In genomic region chr3:59522550-59522949, GRCh38 we compare ENCODE assay signal across 19 cellular contexts.
DNase-seq lines count a peak whose midpoint lies in the region; ATAC-seq and TF ChIP-seq lines count a peak whose summit lies in the region.
"Had no signal": no experiment of that assay in that cellular context is flagged by ENCODE, and none has a peak within 500 bp of the region (broad histone marks: within the 10 kb centered on the region; RNA-seq: fewer than 3 reads in every experiment).

No MANE protein-coding gene starts in this region.

- ATAC-seq in IMR-90 (ENCODE audit: low read depth) (no peak), PC-3 (no peak), left lung (peak; percentile 72)
- ATAC-seq: A549; CD8-positive, alpha-beta T cell had no signal

- peak overlapping the region; percentile 41; the same call in 1 of the 3 replicates for H2BK15ac ChIP-seq in IMR-90 (ENCODE audit: low read depth, low read length)

- no peak for DNase-seq in IMR-90
- DNase-seq in PC-3, result peak; percentile 10
- no peak for DNase-seq in left lung
- peak; percentile 26 for DNase-seq in renal cortical epithelial cell (ENCODE audit: low read depth)
- DNase-seq in prostate gland (ENCODE audit: low spot score), result no peak
- no peak for DNase-seq in activated CD8-positive, alpha-beta memory T cell treated with anti-CD3 and anti-CD28 coated beads, Interleukin-2, amount 50 U/mL, for 4 hours
- no peak for DNase-seq in NCI-H526 (lab: John Stamatoyannopoulos, UW)
- no peak for DNase-seq in erythroblast (lab: John Stamatoyannopoulos, UW)
- DNase-seq: AML-193; Caco-2; Calu3; CD4-positive, alpha-beta T cell; CD8-positive, alpha-beta T cell; DMS79 treated with DMSO at 0.1 percent for 48 hours; GF-D8 had no signal

- dilution Hi-C loops in IMR-90 (cut with HindIII; ENCODE audit: low sequenced_read_pairs, unreplicated experiment), result no loop called here

- no peak for TF ChIP-seq CTCF in IMR-90 (conservative IDR thresholded peaks at IDR 0.05; ENCODE audit: low read depth, low read length)
- TF ChIP-seq CTCF in PC-3 (conservative IDR thresholded peaks at IDR 0.05; ENCODE audit: low read depth, low read length), result no peak
- TF ChIP-seq CTCF in left lung (IDR thresholded peaks at IDR 0.05), result no peak
- no peak for TF ChIP-seq CTCF in prostate gland (IDR thresholded peaks at IDR 0.05)

- no peaks in the 10 kb centered on the region for H3K9me2 ChIP-seq in PC-3 (replicated peaks; ENCODE audit: low read length)

- no peaks in the 10 kb centered on the region for H3K9me1 ChIP-seq in IMR-90 (ENCODE audit: insufficient read depth, low read length)

- H3K9ac ChIP-seq in IMR-90 (ENCODE audit: low read depth, low read length) (no peak overlapping the region), PC-3 (ENCODE audit: low read length) (no peak overlapping the region)
- H3K9ac ChIP-seq: BLaER1 treated with 17β-estradiol and CSF1 and Interleukin-3, amounts not matched to agents 10 nM and 100 nM had no signal

- intact Hi-C loops in IMR-90 (cut with micrococcal nuclease), result no loop called here
- intact Hi-C loops in PC-3 (cut with micrococcal nuclease), result no loop called here
- intact Hi-C loops in left lung (cut with DNase I), result no loop called here
- intact Hi-C loops in prostate gland (cut with DNase I), result no loop called here

- H3K27me3 ChIP-seq in IMR-90 (ENCODE audit: control insufficient read depth, insufficient read depth, low read length) (no peaks in the 10 kb centered on the region), PC-3 (ENCODE audit: low read length) (no peaks in the 10 kb centered on the region), left lung (no peaks in the 10 kb centered on the region), prostate gland (replicated peaks; ENCODE audit: insufficient read depth) (no peaks in the 10 kb centered on the region)
- H3K27me3 ChIP-seq: BLaER1 treated with 17β-estradiol and CSF1 and Interleukin-3, amounts not matched to agents 10 nM and 100 nM had no signal

- no peak overlapping the region for H3K4me2 ChIP-seq in IMR-90 (ENCODE audit: low read depth, low read length)
- no peak overlapping the region for H3K4me2 ChIP-seq in PC-3 (ENCODE audit: low read length)
- H3K4me2 ChIP-seq: A549; BLaER1 treated with 17β-estradiol and CSF1 and Interleukin-3, amounts not matched to agents 10 nM and 100 nM had no signal

- no peaks in the 10 kb centered on the region for H4K20me1 ChIP-seq in IMR-90 (ENCODE audit: insufficient read depth, low read length)
- no peaks in the 10 kb centered on the region for H4K20me1 ChIP-seq in PC-3 (ENCODE audit: low read length)
- H4K20me1 ChIP-seq: BLaER1 treated with 17β-estradiol and CSF1 and Interleukin-3, amounts not matched to agents 10 nM and 100 nM had no signal

- H2BK120ac ChIP-seq in IMR-90 (ENCODE audit: low read depth, low read length), result 0 out of 2 replicates have a peak overlapping the region, but pooled peaks have one; percentile 23

- H3K4me1 ChIP-seq in IMR-90 (ENCODE audit: control insufficient read depth, insufficient read depth, low read length) (no peaks in the 10 kb centered on the region), PC-3 (ENCODE audit: insufficient read depth, low read length) (no peaks in the 10 kb centered on the region), left lung (no peaks in the 10 kb centered on the region), prostate gland (replicated peaks) (no peaks in the 10 kb centered on the region)
- H3K4me1 ChIP-seq: A549; BLaER1 treated with 17β-estradiol and CSF1 and Interleukin-3, amounts not matched to agents 10 nM and 100 nM; Caco-2 had no signal

- H2BK20ac ChIP-seq in IMR-90 (ENCODE audit: low read depth, low read length), result 0 out of 2 replicates have a peak overlapping the region, but pooled peaks have one; percentile 42

- H3K27ac ChIP-seq in IMR-90 (ENCODE audit: insufficient read depth, low read length) (no peak overlapping the region), PC-3 (ENCODE audit: low read length) (no peak overlapping the region), left lung (no peak overlapping the region), prostate gland (no peak overlapping the region)
- H3K27ac ChIP-seq: 22Rv1; A549; BLaER1 treated with 17β-estradiol and CSF1 and Interleukin-3, amounts not matched to agents 10 nM and 100 nM; C4-2B had no signal

- peak overlapping the region; percentile 59; the same call in 1 of the 2 replicates for H3K23ac ChIP-seq in IMR-90 (ENCODE audit: low read depth, low read length)

- BruUV-seq in IMR-90 (replicated peaks; lab: Mats Ljungman, UMichigan) (no TSS peak), PC-3 (replicated peaks; lab: Mats Ljungman, UMichigan) (no TSS peak)

- CTCF ChIA-PET in IMR-90 (lab: Yijun Ruan, JAX), result no interaction called here
- CTCF ChIA-PET in PC-3 (lab: Charles Lee), result no interaction called here

- no peak overlapping the region for H2AK9ac ChIP-seq in IMR-90 (replicated peaks; ENCODE audit: low read depth, low read length, poor library complexity)

- no peak overlapping the region for H4K91ac ChIP-seq in IMR-90 (ENCODE audit: insufficient read depth, low read depth, low read length)

- no peak overlapping the region for H2BK5ac ChIP-seq in IMR-90 (ENCODE audit: low read depth, low read length, poor library complexity, severe bottlenecking)

- H3K18ac ChIP-seq in IMR-90 (ENCODE audit: low read depth, low read length), result no peak overlapping the region

- no peak overlapping the region for H4K5ac ChIP-seq in IMR-90 (ENCODE audit: low read depth, low read length)

- POLR2A ChIA-PET in IMR-90 (lab: Charles Lee; ENCODE audit: unreplicated experiment) (no interaction called here), PC-3 (lab: Charles Lee; ENCODE audit: unreplicated experiment) (no interaction called here)

- no peak overlapping the region; the same call in 1 of the 2 replicates for H3K4ac ChIP-seq in IMR-90 (ENCODE audit: low read depth, low read length)

- TF ChIP-seq POLR2A in IMR-90 (IDR thresholded peaks at IDR 0.05; ENCODE audit: low read depth, low read length) (no peak), prostate gland (IDR thresholded peaks at IDR 0.05) (no peak), erythroblast (IDR thresholded peaks at IDR 0.05; ENCODE audit: low read length) (no peak)

- no peak overlapping the region for H3K56ac ChIP-seq in IMR-90 (ENCODE audit: extremely low read depth, insufficient read depth, low read length)

- H4K8ac ChIP-seq in IMR-90 (ENCODE audit: low read depth in 2 of 2, low read length in 2 of 2), result no peak overlapping the region

- peak overlapping the region; percentile 56; the same call in 1 of the 2 replicates for H3K14ac ChIP-seq in IMR-90 (replicated peaks; ENCODE audit: low read depth, low read length)

- H3K4me3 ChIP-seq in IMR-90 (ENCODE audit: insufficient read depth, low read depth, low read length), result no peak overlapping the region
- no peak overlapping the region for H3K4me3 ChIP-seq in PC-3 (ENCODE audit: low read length)
- no peak overlapping the region for H3K4me3 ChIP-seq in left lung
- H3K4me3 ChIP-seq in prostate gland, result no peak overlapping the region
- H3K4me3 ChIP-seq: A549; BLaER1 treated with 17β-estradiol and CSF1 and Interleukin-3, amounts not matched to agents 10 nM and 100 nM had no signal

- in situ Hi-C loops in IMR-90 (cut with MboI; ENCODE audit: low sequenced_read_pairs), result no loop called here

- no peak for TF ChIP-seq RAD21 in IMR-90 (IDR thresholded peaks at IDR 0.05; ENCODE audit: low read length)

- no peaks in the 10 kb centered on the region for H3K36me3 ChIP-seq in IMR-90 (ENCODE audit: control insufficient read depth, insufficient read depth, low read length)
- H3K36me3 ChIP-seq in PC-3 (ENCODE audit: low read depth, low read length), result no peaks in the 10 kb centered on the region
- no peaks in the 10 kb centered on the region for H3K36me3 ChIP-seq in left lung
- no peaks in the 10 kb centered on the region for H3K36me3 ChIP-seq in prostate gland
- H3K36me3 ChIP-seq: BLaER1 treated with 17β-estradiol and CSF1 and Interleukin-3, amounts not matched to agents 10 nM and 100 nM had no signal

- H3K9me3 ChIP-seq in IMR-90 (ENCODE audit: control insufficient read depth, insufficient read depth, low read length) (no peaks in the 10 kb centered on the region), PC-3 (ENCODE audit: low read length) (no peaks in the 10 kb centered on the region), left lung (no peaks in the 10 kb centered on the region), prostate gland (no peaks in the 10 kb centered on the region)
- H3K9me3 ChIP-seq: A549; BLaER1 treated with 17β-estradiol and CSF1 and Interleukin-3, amounts not matched to agents 10 nM and 100 nM; Caco-2 had no signal

- H3K79me2 ChIP-seq in PC-3 (ENCODE audit: low read length), result no peaks in the 10 kb centered on the region

- no peak overlapping the region for H2AK5ac ChIP-seq in IMR-90 (ENCODE audit: low read depth, low read length)

- no peak overlapping the region for H2AFZ ChIP-seq in IMR-90 (replicated peaks; ENCODE audit: low read length, poor library complexity)
- no peak overlapping the region for H2AFZ ChIP-seq in PC-3 (ENCODE audit: low read length)

- WGBS in IMR-90 (ENCODE audit: extremely low coverage in 2 of 2, insufficient read length in 1 of 2), 2 experiments, result no CpG with 5 or more reads among the region's 2 CpGs
- WGBS in prostate gland, result 96% methylated on average over 2 of the region's 2 CpGs

- no peaks in the 10 kb centered on the region for H3F3A ChIP-seq in PC-3 (ENCODE audit: low read length, unreplicated experiment)

- no peaks in the 10 kb centered on the region for H3K79me1 ChIP-seq in IMR-90 (ENCODE audit: low read depth in 1 of 2, low read length in 2 of 2)

TF ChIP-seq in IMR-90, 13 proteins besides CTCF, POLR2A, EP300 and RAD21 (continues in another document):
- TF ChIP-seq USF2 (IDR thresholded peaks at IDR 0.05; ENCODE audit: low read depth, low read length) (no peak), CEBPB (IDR thresholded peaks at IDR 0.05; ENCODE audit: low read depth, low read length) (no peak), MAFK (IDR thresholded peaks at IDR 0.05; ENCODE audit: low read depth, low read length) (no peak), CHD1 (IDR thresholded peaks at IDR 0.05; ENCODE audit: low read depth, low read length) (no peak), FOS (IDR thresholded peaks at IDR 0.05; ENCODE audit: low read depth, low read length) (no peak), MXI1 (IDR thresholded peaks at IDR 0.05; ENCODE audit: borderline replicate concordance, low read depth, low read length) (no peak), RCOR1 (IDR thresholded peaks at IDR 0.05; ENCODE audit: insufficient replicate concordance, low read length) (no peak), BHLHE40 (IDR thresholded peaks at IDR 0.05; ENCODE audit: low read depth, low read length) (no peak), NFE2L2 (IDR thresholded peaks at IDR 0.05; ENCODE audit: low read depth, low read length) (no peak), SMC3 (IDR thresholded peaks at IDR 0.05; ENCODE audit: low read depth, low read length) (no peak)

Comparison
In these comparisons a context has a peak if more than half of its experiments do, and no peak if none do; other contexts are left out.
1. DNase-seq: peak in PC-3 (single experiment) and renal cortical epithelial cell (single experiment); none in IMR-90 (single experiment), left lung (0 of 2), prostate gland (single experiment), activated CD8-positive, alpha-beta memory T cell treated with anti-CD3 and anti-CD28 coated beads, Interleukin-2, amount 50 U/mL, for 4 hours (single experiment), NCI-H526 (0 of 2) and erythroblast (0 of 2).